28 cellular contexts compared by ENCODE assay signal in the genomic region with DNA sequence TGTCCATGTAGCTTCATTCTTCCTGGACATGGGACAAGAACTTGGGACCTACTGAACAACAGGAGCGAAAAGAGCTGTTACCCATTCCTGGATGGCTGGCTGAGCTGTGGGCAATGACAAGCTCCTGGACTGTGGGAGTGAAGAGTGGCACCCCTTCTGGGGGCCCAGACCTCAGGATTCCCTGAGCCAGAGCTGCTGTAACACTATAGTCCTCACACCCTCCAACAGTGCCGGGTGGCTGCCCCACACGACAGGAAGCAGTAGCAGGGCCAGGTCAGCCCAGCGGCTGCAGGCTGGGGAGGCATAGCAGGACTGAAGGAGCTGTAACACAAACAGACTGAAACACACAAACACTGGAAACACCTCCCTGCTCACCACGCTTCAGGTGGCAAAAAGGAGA.
"Had no signal": no experiment of that assay in that cellular context is flagged by ENCODE, and none has a peak within 500 bp of the region (broad histone marks: within the 10 kb centered on the region; RNA-seq: fewer than 3 reads in every experiment).

No MANE protein-coding gene starts in this region.

- H3K79me2 ChIP-seq: hepatocyte, parathyroid adenoma had no signal

- H3K9ac ChIP-seq: neural progenitor cell, parathyroid adenoma had no signal

- H3K27ac Mint-ChIP-seq: mesothelial cell of epicardium; naive B cell; natural killer cell; nephron progenitor cell; neural progenitor cell; stimulated activated naive B cell treated with anti-CD40 and anti-IgM and Interleukin-4, amounts not matched to agents 10 μg/mL and 1 μg/mL and 100 μg/mL, for 72 hours had no signal

- H3K9me3 ChIP-seq: lower lobe of right lung, right lobe of liver, testis, thyroid gland, transverse colon, upper lobe of right lung had no signal

- DNase-seq: heart right ventricle; kidney glomerular epithelial cell; left cardiac atrium; lower lobe of right lung; mammary epithelial cell; mesenchymal stem cell; naive B cell; natural killer cell; nephron progenitor cell; right lobe of liver; stimulated activated CD4-positive, alpha-beta T cell treated with anti-CD3 and anti-CD28 coated beads, Interleukin-1b, Interleukin-23, amount 100 ng/mL, for 48 hours; stimulated activated CD4-positive, alpha-beta T cell treated with anti-CD3 and anti-CD28 coated beads, Interleukin-2, amount 100 ng/mL, for 48 hours; stimulated activated CD4-positive, alpha-beta T cell treated with anti-CD3 and anti-CD28 coated beads, Interleukin-4, amount 100 ng/mL, for 4 hours; stimulated activated CD8-positive, alpha-beta memory T cell treated with anti-CD3 and anti-CD28 coated beads, Interleukin-4, amount 100 ng/mL, for 48 hours; stimulated activated naive B cell treated with anti-CD40 and anti-IgM and Interleukin-4, amounts not matched to agents 10 μg/mL and 1 μg/mL and 100 μg/mL, for 72 hours; stimulated activated naive CD8-positive, alpha-beta T cell treated with anti-CD3 and anti-CD28 coated beads, Interleukin-15, Interleukin-2, amounts not matched to agents 100 U/mL and 50 U/mL, for 24 hours; stomach; testis; thyroid gland; transverse colon; upper lobe of right lung had no signal

- H3K4me2 ChIP-seq: hepatocyte, neural progenitor cell, smooth muscle cell had no signal

- H3K27me3 Mint-ChIP-seq: naive B cell; stimulated activated naive B cell treated with anti-CD40 and anti-IgM and Interleukin-4, amounts not matched to agents 10 μg/mL and 1 μg/mL and 100 μg/mL, for 72 hours had no signal

- H3K4me1 Mint-ChIP-seq: mesothelial cell of epicardium; naive B cell; natural killer cell; nephron progenitor cell; neural progenitor cell; stimulated activated naive B cell treated with anti-CD40 and anti-IgM and Interleukin-4, amounts not matched to agents 10 μg/mL and 1 μg/mL and 100 μg/mL, for 72 hours had no signal

- H3K36me3 Mint-ChIP-seq: mesothelial cell of epicardium; naive B cell; natural killer cell; neural progenitor cell; stimulated activated naive B cell treated with anti-CD40 and anti-IgM and Interleukin-4, amounts not matched to agents 10 μg/mL and 1 μg/mL and 100 μg/mL, for 72 hours had no signal

- H3K4me1 ChIP-seq: heart right ventricle, left lung, lower lobe of right lung, neural progenitor cell, parathyroid adenoma, right atrium auricular region, right lobe of liver, stomach, testis, thyroid gland, transverse colon, upper lobe of right lung had no signal

- H3K27me3 ChIP-seq: hepatocyte, left lung, neural progenitor cell, right atrium auricular region, right lobe of liver, stomach, testis, thyroid gland, transverse colon, upper lobe of right lung had no signal

- ATAC-seq: heart right ventricle; left cardiac atrium; left lung; natural killer cell; stimulated activated naive B cell treated with anti-CD40 and anti-IgM and Interleukin-4, amounts not matched to agents 10 μg/mL and 1 μg/mL and 100 μg/mL, for 72 hours; stimulated activated naive CD8-positive, alpha-beta T cell treated with anti-CD3 and anti-CD28 coated beads, Interleukin-15, Interleukin-2, amounts not matched to agents 100 U/mL and 50 U/mL, for 24 hours had no signal

- H3K4me3 Mint-ChIP-seq: mesothelial cell of epicardium; naive B cell; natural killer cell; nephron progenitor cell; neural progenitor cell; stimulated activated naive B cell treated with anti-CD40 and anti-IgM and Interleukin-4, amounts not matched to agents 10 μg/mL and 1 μg/mL and 100 μg/mL, for 72 hours had no signal

- H3K4me3 ChIP-seq: heart right ventricle, hepatocyte, left lung, lower lobe of right lung, neural progenitor cell, right atrium auricular region, right lobe of liver, smooth muscle cell, stomach, testis, thyroid gland, transverse colon, upper lobe of right lung had no signal

- H2AFZ ChIP-seq: hepatocyte, neural progenitor cell, parathyroid adenoma had no signal

- H3K36me3 ChIP-seq: heart right ventricle, left lung, lower lobe of right lung, neural progenitor cell, right atrium auricular region, right lobe of liver, stomach, thyroid gland, transverse colon, upper lobe of right lung had no signal

- H3K27ac ChIP-seq: heart right ventricle, hepatocyte, left lung, lower lobe of right lung, neural progenitor cell, parathyroid adenoma, right atrium auricular region, right lobe of liver, stomach, testis, thyroid gland, transverse colon, upper lobe of right lung had no signal
